Comparison of ENCODE assay signal across 13 cellular contexts in genomic region chr1:77143529-77144121, GRCh38.
A peak's percentile ranks its signal among the peaks of the same experiment; 100 is the strongest.
DNase-seq lines count a peak whose midpoint lies in the region; TF ChIP-seq lines count a peak whose summit lies in the region.
"Had no signal": no experiment of that assay in that cellular context is flagged by ENCODE, and none has a peak within 500 bp of the region (broad histone marks: within the 10 kb centered on the region; RNA-seq: fewer than 3 reads in every experiment).

No MANE protein-coding gene starts in this region.

- no peaks in the 10 kb centered on the region for H3K36me3 Mint-ChIP-seq in T-helper 2 cell treated with Interferon-gamma antibody and Interleukin-4, amounts not matched to agents 5 μg/mL and 100 μg/mL, for 36 hours (ENCODE audit: low read depth)

- TF ChIP-seq CTCF in choroid plexus epithelial cell (conservative IDR thresholded peaks at IDR 0.05; ENCODE audit: low read depth, low read length) (peak; percentile 48), retinal pigment epithelial cell (conservative IDR thresholded peaks at IDR 0.05; ENCODE audit: low read depth, low read length) (peak; percentile 24)

- no peak overlapping the region for H3K4me3 ChIP-seq in choroid plexus epithelial cell (ENCODE audit: low read depth, low read length)
- H3K4me3 ChIP-seq in retinal pigment epithelial cell (ENCODE audit: low read length) = no peak overlapping the region
- H3K4me3 ChIP-seq: BLaER1 treated with 17β-estradiol and CSF1 and Interleukin-3, amounts not matched to agents 10 nM and 100 nM had no signal

- no peak overlapping the region for H3K27ac Mint-ChIP-seq in T-helper 2 cell treated with Interferon-gamma antibody and Interleukin-4, amounts not matched to agents 5 μg/mL and 100 μg/mL, for 36 hours
- H3K27ac Mint-ChIP-seq: activated naive CD4-positive, alpha-beta T cell treated with anti-CD3 and anti-CD28 coated beads for 36 hours had no signal

- H3K27me3 Mint-ChIP-seq in T-helper 2 cell treated with Interferon-gamma antibody and Interleukin-4, amounts not matched to agents 5 μg/mL and 100 μg/mL, for 36 hours (ENCODE audit: low read depth) = no peaks in the 10 kb centered on the region

- DNase-seq in NCI-H446 (lab: John Stamatoyannopoulos, UW) (peak; percentile 10 to 23), NCI-H446 treated with DMSO at 0.1 percent for 48 hours (lab: John Stamatoyannopoulos, UW) (no peak), NCI-H2171 treated with DMSO at 0.1 percent for 48 hours (lab: John Stamatoyannopoulos, UW) (peak; percentile 47), choroid plexus epithelial cell (ENCODE audit: low read depth) (peak; percentile 28), retinal pigment epithelial cell (ENCODE audit: low read depth) (no peak), amygdala (lab: John Stamatoyannopoulos, UW) (no peak)
- DNase-seq in activated T-cell treated with anti-CD3 and anti-CD28 coated beads, Interleukin-2, amount 50 U/mL, for 1 hour = no peak
- no peak for DNase-seq in T-helper 2 cell treated with Interferon-gamma antibody and Interleukin-4, amounts not matched to agents 5 μg/mL and 100 μg/mL, for 36 hours (ENCODE audit: low spot score)
- DNase-seq: activated naive CD4-positive, alpha-beta T cell treated with anti-CD3 and anti-CD28 coated beads for 36 hours; GOT3; islet precursor cell; stimulated activated CD4-positive, alpha-beta T cell treated with anti-CD3 and anti-CD28 coated beads, Interleukin-4, amount 100 ng/mL, for 1 hour had no signal

- no peaks in the 10 kb centered on the region for H3K9me3 Mint-ChIP-seq in T-helper 2 cell treated with Interferon-gamma antibody and Interleukin-4, amounts not matched to agents 5 μg/mL and 100 μg/mL, for 36 hours
- H3K9me3 Mint-ChIP-seq: activated naive CD4-positive, alpha-beta T cell treated with anti-CD3 and anti-CD28 coated beads for 36 hours had no signal

- no peak overlapping the region for H3K4me3 Mint-ChIP-seq in T-helper 2 cell treated with Interferon-gamma antibody and Interleukin-4, amounts not matched to agents 5 μg/mL and 100 μg/mL, for 36 hours
- H3K4me3 Mint-ChIP-seq: activated naive CD4-positive, alpha-beta T cell treated with anti-CD3 and anti-CD28 coated beads for 36 hours had no signal

- peaks cover 2% of the 10 kb centered on the region for H3K4me1 Mint-ChIP-seq in T-helper 2 cell treated with Interferon-gamma antibody and Interleukin-4, amounts not matched to agents 5 μg/mL and 100 μg/mL, for 36 hours (ENCODE audit: low read depth)

Comparison
In these comparisons a context has a peak if more than half of its experiments do, and no peak if none do; other contexts are left out.
1. DNase-seq: peak in NCI-H446 (2 of 2), NCI-H2171 treated with DMSO at 0.1 percent for 48 hours (single experiment) and choroid plexus epithelial cell (single experiment); none in NCI-H446 treated with DMSO at 0.1 percent for 48 hours (single experiment), retinal pigment epithelial cell (single experiment), activated T-cell treated with anti-CD3 and anti-CD28 coated beads, Interleukin-2, amount 50 U/mL, for 1 hour (single experiment), T-helper 2 cell treated with Interferon-gamma antibody and Interleukin-4, amounts not matched to agents 5 μg/mL and 100 μg/mL, for 36 hours (single experiment) and amygdala (0 of 56).